14 cellular contexts compared by ENCODE assay signal in genomic region chr21:45947296-45947695, GRCh38.
"Had no signal": no experiment of that assay in that cellular context is flagged by ENCODE, and none has a peak within 500 bp of the region (broad histone marks: within the 10 kb centered on the region; RNA-seq: fewer than 3 reads in every experiment).

No MANE protein-coding gene starts in this region.

- H2AFZ ChIP-seq: hepatocyte, parathyroid adenoma had no signal

- DNase-seq: effector memory CD4-positive, alpha-beta T cell; left colon; left ventricle myocardium superior; mesendoderm; naive B cell; psoas muscle; retina; stimulated activated CD4-positive, alpha-beta T cell treated with anti-CD3 and anti-CD28 coated beads, Interleukin-2, amount 100 ng/mL, for 24 hours; stimulated activated naive CD4-positive, alpha-beta T cell treated with Interleukin-2 at 50 U/mL for 16 hours had no signal

- H3K4me3 ChIP-seq: esophagus muscularis mucosa, hepatocyte, lung, psoas muscle, skin epidermis had no signal

- H3K9me3 ChIP-seq: esophagus muscularis mucosa, psoas muscle had no signal

- H3K27me3 ChIP-seq: hepatocyte had no signal

- H3K4me1 ChIP-seq: parathyroid adenoma, psoas muscle had no signal

- H3K27ac ChIP-seq: hepatocyte, parathyroid adenoma, psoas muscle, skin epidermis had no signal

- H3K4me2 ChIP-seq: hepatocyte had no signal

- H3K36me3 ChIP-seq: esophagus muscularis mucosa had no signal

- H3K9ac ChIP-seq: parathyroid adenoma had no signal

- H3K79me2 ChIP-seq: hepatocyte, parathyroid adenoma had no signal
